In genomic region chr16:22191089-22191965, GRCh38 we compare ENCODE assay signal across 8 cellular contexts. TPM values are rescaled to one million over a fixed set of nuclear protein-coding genes. Genes with fewer than 3 reads are reported as not detected.
DNase-seq lines count a peak whose midpoint lies in the region; ATAC-seq and TF ChIP-seq lines count a peak whose summit lies in the region.

No MANE protein-coding gene starts in this region.

- peak; percentile 76 for TF ChIP-seq POLR2A in GM19193 (IDR thresholded peaks at IDR 0.05; ENCODE audit: extremely low read depth, insufficient read depth, insufficient read length)

- peaks cover 6% of the 10 kb centered on the region for H3K36me3 Mint-ChIP-seq in activated CD4-positive, alpha-beta T cell treated with anti-CD3 and anti-CD28 coated beads for 36 hours (ENCODE audit: low read depth)
- H3K36me3 Mint-ChIP-seq in chondrocyte (ENCODE audit: low read depth), result no peaks in the 10 kb centered on the region

- POLR2A ChIA-PET in activated CD4-positive, alpha-beta T cell treated with anti-CD3 and anti-CD28 coated beads for 36 hours (lab: Charles Lee), result interaction anchor here (0.5 to 2.3 kb wide), 6 partner anchors 12 to 1291 kb away, joined by 3 to 11 read pairs (median 4); partner anchors contain the start of genes DCUN1D3 and EEF2K

- H3K27ac Mint-ChIP-seq in activated CD4-positive, alpha-beta T cell treated with anti-CD3 and anti-CD28 coated beads for 36 hours, result peak overlapping the region; percentile 99
- peak overlapping the region; percentile 100 for H3K27ac Mint-ChIP-seq in chondrocyte (ENCODE audit: unreplicated experiment)

- intact Hi-C loops in activated CD4-positive, alpha-beta T cell treated with anti-CD3 and anti-CD28 coated beads for 36 hours (cut with DNase I, micrococcal nuclease), result loop anchor here (2.0 to 5.0 kb wide), 5 partner anchors 15 to 889 kb away; partner anchors contain the start of gene EEF2K (in 1 of the 2)
- intact Hi-C loops in left colon (cut with DNase I, micrococcal nuclease), result no loop called here

- ATAC-seq in HG03432 (IDR thresholded peaks at IDR 0.05; ENCODE audit: unreplicated experiment) (peak; percentile 35), left colon (peak; percentile 58)
- peak; percentile 51 for ATAC-seq in activated CD4-positive, alpha-beta T cell treated with anti-CD3 and anti-CD28 coated beads for 36 hours

- CTCF ChIA-PET in activated CD4-positive, alpha-beta T cell treated with anti-CD3 and anti-CD28 coated beads for 36 hours (lab: Charles Lee), result interaction anchor here (0.6 to 3.2 kb wide), 8 partner anchors 10 to 238 kb away, joined by 3 to 24 read pairs (median 5); partner anchors contain the start of genes EEF2K, POLR3E and UQCRC2

- no peaks in the 10 kb centered on the region for H3K27me3 Mint-ChIP-seq in activated CD4-positive, alpha-beta T cell treated with anti-CD3 and anti-CD28 coated beads for 36 hours
- H3K27me3 Mint-ChIP-seq in chondrocyte (ENCODE audit: low read depth), result no peaks in the 10 kb centered on the region

- TF ChIP-seq CTCF in chondrocyte (IDR thresholded peaks at IDR 0.05), result no peak

- peak overlapping the region; percentile 86 for H3K4me3 Mint-ChIP-seq in activated CD4-positive, alpha-beta T cell treated with anti-CD3 and anti-CD28 coated beads for 36 hours
- H3K4me3 Mint-ChIP-seq in chondrocyte (ENCODE audit: unreplicated experiment), result peak overlapping the region; percentile 91

- DNase-seq in AG08396 (ENCODE audit: low spot score) (peak; percentile 89), NCI-H510A (lab: John Stamatoyannopoulos, UW) (peak; percentile 99), chondrocyte (ENCODE audit: low spot score) (peak; percentile 98), left colon (peak; percentile 99 to 100)
- peak; percentile 99 for DNase-seq in activated CD4-positive, alpha-beta T cell treated with anti-CD3 and anti-CD28 coated beads for 36 hours
- DNase-seq in stimulated activated CD4-positive, alpha-beta T cell treated with anti-CD3 and anti-CD28 coated beads, Interleukin-1b, Interleukin-23, amount 100 ng/mL, for 48 hours, result peak; percentile 99

- peaks cover 8% of the 10 kb centered on the region for H3K9me3 Mint-ChIP-seq in activated CD4-positive, alpha-beta T cell treated with anti-CD3 and anti-CD28 coated beads for 36 hours (ENCODE audit: low read depth)
- no peaks in the 10 kb centered on the region for H3K9me3 Mint-ChIP-seq in chondrocyte (ENCODE audit: low read depth)

- peaks cover 59% of the 10 kb centered on the region for H3K4me1 Mint-ChIP-seq in activated CD4-positive, alpha-beta T cell treated with anti-CD3 and anti-CD28 coated beads for 36 hours
- H3K4me1 Mint-ChIP-seq in chondrocyte (ENCODE audit: low read depth), result peaks cover 30% of the 10 kb centered on the region

RNA-seq across cellular contexts. Expression of gene EEF2K, which starts 14.8 kb away (rescaled TPM):
- 10 to 100 TPM; 23.9 to 28.3 TPM for total RNA-seq in activated CD4-positive, alpha-beta T cell treated with anti-CD3 and anti-CD28 coated beads for 36 hours
- 32.6 to 37.5 TPM (median 34.3 TPM) in 3 replicates for total RNA-seq in chondrocyte
- 10 to 100 TPM; 26.4 to 35.2 TPM for total RNA-seq in left colon

RNA-seq across cellular contexts. Expression of gene SDR42E2, which starts 29.0 kb away (rescaled TPM):
- total RNA-seq in activated CD4-positive, alpha-beta T cell treated with anti-CD3 and anti-CD28 coated beads for 36 hours, result under 1 TPM in 1 of 2 experiments, not detected in 1; 0.07 TPM
- total RNA-seq in chondrocyte (not detected in 3 replicates), left colon (not detected)

Comparison
In these comparisons a context has a peak if more than half of its experiments do, and no peak if none do; other contexts are left out.
1. Peak in every context shown above with its lines: DNase-seq and ATAC-seq.
2. intact Hi-C loops: an anchor here in activated CD4-positive, alpha-beta T cell treated with anti-CD3 and anti-CD28 coated beads for 36 hours (2.0 to 5.0 kb wide); none called in left colon.